Comparison of ENCODE assay signal across 19 cellular contexts in genomic region chr3:160879859-160880258, GRCh38.
DNase-seq lines count a peak whose midpoint lies in the region; ATAC-seq, FAIRE-seq and TF ChIP-seq lines count a peak whose summit lies in the region.
"Had no signal": no experiment of that assay in that cellular context is flagged by ENCODE, and none has a peak within 500 bp of the region (broad histone marks: within the 10 kb centered on the region; RNA-seq: fewer than 3 reads in every experiment).

No MANE protein-coding gene starts in this region.

- no peak overlapping the region for H3K4me3 ChIP-seq in heart right ventricle
- H3K4me3 ChIP-seq: GM12878, SK-N-MC had no signal

- intact Hi-C loops in heart right ventricle (cut with DNase I), result loop anchor here in 1 of 10 donors (5.0 kb wide), 1 partner anchor 42 kb away; no protein-coding TSS in a partner anchor

- no peak for ATAC-seq in heart right ventricle
- no peak for ATAC-seq in stimulated activated naive CD8-positive, alpha-beta T cell treated with anti-CD3 and anti-CD28 coated beads, Interleukin-15, Interleukin-2, amounts not matched to agents 100 U/mL and 50 U/mL, for 24 hours
- ATAC-seq: GM12878 had no signal

- H3K27me3 ChIP-seq in heart right ventricle, result no peaks in the 10 kb centered on the region
- H3K27me3 ChIP-seq: BE2C had no signal

- WGBS in heart right ventricle, 2 donors, result 75 to 76% methylated on average over 1 of the region's 1 CpG

- DNase-seq in NCI-H1092 treated with DMSO at 0.1 percent for 48 hours (lab: John Stamatoyannopoulos, UW), result peak; percentile 3
- no peak for DNase-seq in NCI-H1092 (lab: John Stamatoyannopoulos, UW)
- DNase-seq in GM12891 (ENCODE audit: insufficient read length, low spot score), result no peak
- DNase-seq in NCI-H1105 treated with DMSO at 0.1 percent for 48 hours (lab: John Stamatoyannopoulos, UW), result peak; percentile 44
- peak; percentile 21 for DNase-seq in NOMO-1 treated with dmso at 0.1 percent for 144 hours (lab: John Stamatoyannopoulos, UW; ENCODE audit: unreplicated experiment)
- no peak for DNase-seq in heart right ventricle
- no peak for DNase-seq in NCI-H526 treated with DMSO at 0.1 percent for 48 hours (lab: John Stamatoyannopoulos, UW)
- no peak for DNase-seq in stimulated activated naive CD8-positive, alpha-beta T cell treated with anti-CD3 and anti-CD28 coated beads, Interleukin-15, Interleukin-2, amounts not matched to agents 100 U/mL and 50 U/mL, for 24 hours
- DNase-seq: BE2C; Caco-2; CD4-positive, CD25-positive, alpha-beta regulatory T cell; GF-D8; NCI-H2029; NCI-H226; NK-92 treated with Interleukin-12 subunit alpha and Interleukin-12 subunit beta, amount 100 ng/mL, for 24 hours had no signal

- H3K36me3 ChIP-seq in heart right ventricle, result no peaks in the 10 kb centered on the region
- H3K36me3 ChIP-seq: BE2C had no signal

- H3K27ac ChIP-seq in heart right ventricle, result no peak overlapping the region
- H3K27ac ChIP-seq: SK-N-MC had no signal

- TF ChIP-seq CTCF in heart right ventricle (IDR thresholded peaks at IDR 0.05), result no peak

- peaks cover 0 to 12% (median 0%) of the 10 kb centered on the region in 11 donors for H3K9me3 ChIP-seq in heart right ventricle
- H3K9me3 ChIP-seq: BE2C, Caco-2 had no signal

- no peak for TF ChIP-seq POLR2A in GM12891 (IDR thresholded peaks at IDR 0.05; ENCODE audit: low read depth, low read length)

- no peak for FAIRE-seq in GM12891 (lab: Jason Lieb, UNC)
- FAIRE-seq: GM12878, H1, TTC549 had no signal

- peaks cover 0 to 29% (median 10%) of the 10 kb centered on the region in 9 donors for H3K4me1 ChIP-seq in heart right ventricle
- H3K4me1 ChIP-seq: Caco-2 had no signal

TF ChIP-seq in GM12891, 5 proteins besides CTCF, POLR2A, EP300 and RAD21:
- peak; percentile 9; the same call in 1 of the 2 replicates for TF ChIP-seq SPI1 (IDR thresholded peaks at IDR 0.05; ENCODE audit: low read depth, low read length)
- TF ChIP-seq PAX5 (IDR thresholded peaks at IDR 0.05; ENCODE audit: insufficient read depth, low read length, severe bottlenecking), result no peak

Comparison
In these comparisons a context has a peak if more than half of its experiments do, and no peak if none do; other contexts are left out.
1. DNase-seq: peak in NCI-H1092 treated with DMSO at 0.1 percent for 48 hours (single experiment), NCI-H1105 treated with DMSO at 0.1 percent for 48 hours (single experiment) and NOMO-1 treated with dmso at 0.1 percent for 144 hours (single experiment); none in NCI-H1092 (single experiment), GM12891 (single experiment), heart right ventricle (0 of 2), NCI-H526 treated with DMSO at 0.1 percent for 48 hours (single experiment) and stimulated activated naive CD8-positive, alpha-beta T cell treated with anti-CD3 and anti-CD28 coated beads, Interleukin-15, Interleukin-2, amounts not matched to agents 100 U/mL and 50 U/mL, for 24 hours (single experiment).